In genomic region chr17:39199673-39199985, GRCh38 we compare ENCODE assay signal across 8 cellular contexts. TPM values are rescaled to one million over a fixed set of nuclear protein-coding genes. Genes with fewer than 3 reads are reported as not detected.
A peak's percentile ranks its signal among the peaks of the same experiment; 100 is the strongest.
DNase-seq lines count a peak whose midpoint lies in the region; ATAC-seq and TF ChIP-seq lines count a peak whose summit lies in the region.

No MANE protein-coding gene starts in this region.

- peak overlapping the region; percentile 77 for H3K4me3 ChIP-seq in CD8-positive, alpha-beta T cell (ENCODE audit: low read depth, low read length)
- H3K4me3 ChIP-seq in HFF-Myc (replicated peaks; ENCODE audit: low read depth, low read length) = peak overlapping the region; percentile 93
- peak overlapping the region; percentile 83 to 89 for H3K4me3 ChIP-seq in ascending aorta
- peak overlapping the region; percentile 98 for H3K4me3 ChIP-seq in thymus (ENCODE audit: low read length)

- H3K4me3 Mint-ChIP-seq in CD8-positive, alpha-beta T cell = peak overlapping the region; percentile 95

- peaks cover 56% of the 10 kb centered on the region for H3K4me1 ChIP-seq in CD8-positive, alpha-beta T cell (ENCODE audit: insufficient read depth, low read length)
- H3K4me1 ChIP-seq in ascending aorta (peaks cover 28 to 48% of the 10 kb centered on the region in 2 donors), thymus (ENCODE audit: control insufficient read depth, insufficient read depth, low read length) (peaks cover 31% of the 10 kb centered on the region)

- H3K27ac Mint-ChIP-seq in CD8-positive, alpha-beta T cell = peak overlapping the region; percentile 100

- no peaks in the 10 kb centered on the region for H3K27me3 Mint-ChIP-seq in CD8-positive, alpha-beta T cell (ENCODE audit: low read depth)

- CTCF ChIA-PET in CD8-positive, alpha-beta T cell (lab: Charles Lee) = interaction anchor here (0.6 to 2.7 kb wide), 9 partner anchors 10 to 131 kb away, joined by 3 to 8 read pairs (median 4); no protein-coding TSS in a partner anchor

- TF ChIP-seq CTCF in CD8-positive, alpha-beta T cell (IDR thresholded peaks at IDR 0.05) = no peak
- TF ChIP-seq CTCF in HFF-Myc (IDR thresholded peaks at IDR 0.05; ENCODE audit: low read depth, low read length, missing control alignments) (no peak), ascending aorta (IDR thresholded peaks at IDR 0.05) (no peak)

- peaks cover 45% of the 10 kb centered on the region for H3K36me3 Mint-ChIP-seq in CD8-positive, alpha-beta T cell

- POLR2A ChIA-PET in CD8-positive, alpha-beta T cell (lab: Charles Lee) = interaction anchor here (0.7 to 1.5 kb wide), 22 partner anchors 8 to 346 kb away, joined by 3 to 23 read pairs (median 4); partner anchors contain the start of genes ARL5C, CDK12, LASP1 and MED1

- no peak for DNase-seq in CD8-positive, alpha-beta T cell
- DNase-seq in HFF-Myc (ENCODE audit: extremely low read depth, low read depth) (no peak), ascending aorta (ENCODE audit: low spot score in 2 of 2) (no peak), left colon (no peak), inferior parietal cortex (ENCODE audit: extremely low spot score) (no peak), NOMO-1 treated with DMSO at 0.1 percent for 48 hours (lab: John Stamatoyannopoulos, UW; ENCODE audit: unreplicated experiment) (no peak)

- no peaks in the 10 kb centered on the region for H3K27me3 ChIP-seq in CD8-positive, alpha-beta T cell (ENCODE audit: insufficient read depth, low read length)
- H3K27me3 ChIP-seq in ascending aorta = no peaks in the 10 kb centered on the region
- no peaks in the 10 kb centered on the region for H3K27me3 ChIP-seq in thymus (ENCODE audit: control insufficient read depth, insufficient read depth)

- peak; percentile 24 for ATAC-seq in CD8-positive, alpha-beta T cell
- ATAC-seq in left colon = peak; percentile 10
- no peak for ATAC-seq in HG03432 (IDR thresholded peaks at IDR 0.05; ENCODE audit: unreplicated experiment)

- intact Hi-C loops in CD8-positive, alpha-beta T cell (cut with DNase I, micrococcal nuclease) = loop anchor here in 1 of 2 experiments (1.0 to 2.0 kb wide), 2 partner anchors 10 to 35 kb away; no protein-coding TSS in a partner anchor
- intact Hi-C loops in ascending aorta (cut with DNase I) = loop anchor here (5.0 kb wide), 3 partner anchors 33 to 263 kb away; partner anchors contain the start of genes CDK12 and FBXL20
- intact Hi-C loops in left colon (cut with DNase I, micrococcal nuclease) = no loop called here

- no peaks in the 10 kb centered on the region for H3K9me3 ChIP-seq in CD8-positive, alpha-beta T cell (ENCODE audit: low read length)
- H3K9me3 ChIP-seq in ascending aorta = no peaks in the 10 kb centered on the region
- H3K9me3 ChIP-seq in thymus (ENCODE audit: control insufficient read depth) = no peaks in the 10 kb centered on the region

- WGBS in thymus = 3% methylated on average over 14 of the region's 14 CpGs

- H3K9me3 Mint-ChIP-seq in CD8-positive, alpha-beta T cell = no peaks in the 10 kb centered on the region

- peaks cover 27% of the 10 kb centered on the region for H3K36me3 ChIP-seq in CD8-positive, alpha-beta T cell (ENCODE audit: insufficient read depth, low read length)
- peaks cover 34 to 37% of the 10 kb centered on the region in 2 donors for H3K36me3 ChIP-seq in ascending aorta
- peaks cover 33% of the 10 kb centered on the region for H3K36me3 ChIP-seq in thymus (ENCODE audit: control insufficient read depth, insufficient read depth)

- H3K27ac ChIP-seq in CD8-positive, alpha-beta T cell (ENCODE audit: low read depth, low read length) = peak overlapping the region; percentile 94
- peak overlapping the region; percentile 92 to 98 for H3K27ac ChIP-seq in ascending aorta
- peak overlapping the region; percentile 98 for H3K27ac ChIP-seq in thymus (ENCODE audit: low read depth)

- peaks cover 70% of the 10 kb centered on the region for H3K4me1 Mint-ChIP-seq in CD8-positive, alpha-beta T cell (ENCODE audit: low read depth)

RNA-seq across cellular contexts. Expression of gene RPL19, which starts 0.5 kb away (rescaled TPM):
- 1,000 to 10,000 TPM; 3,808 to 3,896 TPM for total RNA-seq in CD8-positive, alpha-beta T cell
- total RNA-seq in ascending aorta (1,889 TPM), left colon (1,000 to 10,000 TPM; 1,376 to 1,435 TPM)
- polyA plus RNA-seq in thymus = 3,788 TPM

RNA-seq across cellular contexts. Expression of gene CACNB1, which starts 2.2 kb away (rescaled TPM):
- 10 to 100 TPM in 1 of 2 experiments, 1 to 10 TPM in 1; 9.1 to 11.8 TPM for total RNA-seq in CD8-positive, alpha-beta T cell
- total RNA-seq in ascending aorta (9.6 TPM), left colon (10 to 100 TPM; 12.7 to 16.1 TPM)
- polyA plus RNA-seq in thymus = 11.7 TPM

RNA-seq across cellular contexts. Expression of gene STAC2, which starts 26.1 kb away (rescaled TPM):
- total RNA-seq in CD8-positive, alpha-beta T cell = under 1 TPM; 0.11 to 0.17 TPM
- total RNA-seq in ascending aorta (7.9 TPM), left colon (under 1 TPM in 1 of 2 donors, not detected in 1; 0.17 TPM)
- 1.6 TPM for polyA plus RNA-seq in thymus

RNA-seq across cellular contexts. Expression of gene ARL5C, which starts 33.7 kb away (rescaled TPM):
- not detected for total RNA-seq in CD8-positive, alpha-beta T cell
- total RNA-seq in ascending aorta (not detected), left colon (under 1 TPM in 1 of 2 donors, not detected in 1; 0.56 TPM)
- 6.3 TPM for polyA plus RNA-seq in thymus

RNA-seq across cellular contexts. Expression of gene PLXDC1, which starts 48.2 kb away (rescaled TPM):
- 10 to 100 TPM; 66.5 to 75.7 TPM for total RNA-seq in CD8-positive, alpha-beta T cell
- total RNA-seq in ascending aorta (23.8 TPM), left colon (1 to 10 TPM; 2.3 to 5.0 TPM)
- 66.4 TPM for polyA plus RNA-seq in thymus
